Comparison of ENCODE assay signal across 10 cellular contexts in genomic region chr4:15963568-15963967, GRCh38. TPM values are rescaled to one million over a fixed set of nuclear protein-coding genes. Genes with fewer than 3 reads are reported as not detected.
DNase-seq lines count a peak whose midpoint lies in the region; ATAC-seq and TF ChIP-seq lines count a peak whose summit lies in the region.
"Had no signal": no experiment of that assay in that cellular context is flagged by ENCODE, and none has a peak within 500 bp of the region (broad histone marks: within the 10 kb centered on the region; RNA-seq: fewer than 3 reads in every experiment).

No MANE protein-coding gene starts in this region.

- H3K27ac Mint-ChIP-seq in WTC11 (no peak overlapping the region), endodermal cell (no peak overlapping the region)

- DNase-seq in WTC11 (ENCODE audit: low spot score) (no peak), osteoblast (ENCODE audit: insufficient read length, low spot score, missing footprints) (no peak), endodermal cell (no peak), NCI-H1105 (lab: John Stamatoyannopoulos, UW) (no peak), NOMO-1 treated with dmso at 0.1 percent for 144 hours (lab: John Stamatoyannopoulos, UW; ENCODE audit: unreplicated experiment) (no peak), OCI-LY7 (ENCODE audit: low spot score) (no peak)

- H3K27me3 ChIP-seq in osteoblast (ENCODE audit: insufficient read depth, low read length) (peaks cover 39% of the 10 kb centered on the region), endodermal cell (ENCODE audit: control insufficient read depth, insufficient read depth, low read length, poor library complexity, severe bottlenecking) (no peaks in the 10 kb centered on the region)

- H3K9me3 ChIP-seq in osteoblast (ENCODE audit: low read depth, low read length) (no peaks in the 10 kb centered on the region), endodermal cell (ENCODE audit: control insufficient read depth, low read length) (peaks cover 7% of the 10 kb centered on the region), OCI-LY7 (ENCODE audit: low read length) (no peaks in the 10 kb centered on the region)

- no peak overlapping the region for H3K9ac ChIP-seq in endodermal cell (ENCODE audit: extremely low read depth, low read length, poor library complexity, severe bottlenecking)

- TF ChIP-seq CTCF in WTC11 (IDR thresholded peaks at IDR 0.05) (no peak), osteoblast (IDR thresholded peaks at IDR 0.05; ENCODE audit: extremely low read depth, low read depth, low read length) (no peak), endodermal cell (conservative IDR thresholded peaks at IDR 0.05) (no peak), OCI-LY7 (conservative IDR thresholded peaks at IDR 0.05; ENCODE audit: low read length) (no peak)

- H3K27ac ChIP-seq in osteoblast (ENCODE audit: low read depth, low read length) = no peak overlapping the region
- no peak overlapping the region for H3K27ac ChIP-seq in endodermal cell (ENCODE audit: low read depth, low read length)
- H3K27ac ChIP-seq in OCI-LY7 (ENCODE audit: low read depth, low read length, poor library complexity, severe bottlenecking) = no peak overlapping the region

- peaks cover 23% of the 10 kb centered on the region for H3K36me3 Mint-ChIP-seq in WTC11
- peaks cover 15% of the 10 kb centered on the region for H3K36me3 Mint-ChIP-seq in endodermal cell (ENCODE audit: low read depth)

- peaks cover 8% of the 10 kb centered on the region for H3K4me1 ChIP-seq in osteoblast (ENCODE audit: insufficient read depth, low read length)
- H3K4me1 ChIP-seq in endodermal cell (ENCODE audit: control insufficient read depth, insufficient read depth, low read length) = no peaks in the 10 kb centered on the region
- H3K4me1 ChIP-seq in OCI-LY7 (ENCODE audit: insufficient read depth, low read length, poor library complexity, severe bottlenecking) = no peaks in the 10 kb centered on the region

- ATAC-seq in GM18867 (IDR thresholded peaks at IDR 0.05; ENCODE audit: unreplicated experiment) (peak; percentile 73), HG02571 (IDR thresholded peaks at IDR 0.05; ENCODE audit: unreplicated experiment) (peak; percentile 88), WTC11 (0 out of 2 replicates have a peak, but pooled peaks have one; percentile 3)

- peaks cover 17% of the 10 kb centered on the region for H3K9me3 Mint-ChIP-seq in WTC11
- peaks cover 7% of the 10 kb centered on the region for H3K9me3 Mint-ChIP-seq in endodermal cell

- H3K27me3 Mint-ChIP-seq in WTC11 (ENCODE audit: low read depth) = no peaks in the 10 kb centered on the region; the same call in 1 of the 2 replicates
- H3K27me3 Mint-ChIP-seq in endodermal cell (ENCODE audit: insufficient read depth) = no peaks in the 10 kb centered on the region

- H3K79me2 ChIP-seq in osteoblast (ENCODE audit: insufficient read depth, low read length) (no peaks in the 10 kb centered on the region), OCI-LY7 (ENCODE audit: insufficient read depth, low read depth, low read length) (no peaks in the 10 kb centered on the region)

- H3K36me3 ChIP-seq in osteoblast (ENCODE audit: insufficient read depth, low read length) (no peaks in the 10 kb centered on the region), endodermal cell (ENCODE audit: control insufficient read depth, insufficient read depth, low read length) (no peaks in the 10 kb centered on the region), OCI-LY7 (ENCODE audit: insufficient read depth, low read length) (no peaks in the 10 kb centered on the region)

- H2AFZ ChIP-seq in osteoblast (ENCODE audit: low read length) = peak overlapping the region; percentile 41
- H2AFZ ChIP-seq in OCI-LY7 (ENCODE audit: low read length) = no peak overlapping the region

- intact Hi-C loops in OCI-LY7 (cut with micrococcal nuclease; ENCODE audit: unreplicated experiment) = no loop called here

- BruUV-seq in OCI-LY7 (replicated peaks; lab: Mats Ljungman, UMichigan) = no TSS peak

- H3K4me3 ChIP-seq in osteoblast (ENCODE audit: insufficient read depth, low read length) (no peak overlapping the region), endodermal cell (ENCODE audit: low read length) (no peak overlapping the region), OCI-LY7 (ENCODE audit: low read depth, low read length, poor library complexity, severe bottlenecking) (no peak overlapping the region)

- H3K4me2 ChIP-seq in osteoblast (ENCODE audit: insufficient read depth, low read length) = peak overlapping the region; percentile 14
- no peak overlapping the region for H3K4me2 ChIP-seq in OCI-LY7 (ENCODE audit: low read length)

- CTCF ChIA-PET in WTC11 (lab: Charles Lee) = interaction anchor here (0.7 to 4.5 kb wide), 19 partner anchors 8 to 484 kb away, joined by 3 to 63 read pairs (median 5); no protein-coding TSS in a partner anchor
- CTCF ChIA-PET in OCI-LY7 (lab: Charles Lee; ENCODE audit: unreplicated experiment) = no interaction called here

- 93 to 100% methylated on average over 1 to 5 of the region's 5 CpGs for WGBS in endodermal cell (ENCODE audit: insufficient coverage in 1 of 2, insufficient read length in 1 of 2), 2 experiments

- POLR2A ChIA-PET in WTC11 (lab: Charles Lee) (no interaction called here), OCI-LY7 (lab: Charles Lee) (no interaction called here)

- no peak overlapping the region for H3K4me3 Mint-ChIP-seq in WTC11
- H3K4me3 Mint-ChIP-seq in endodermal cell = no peak overlapping the region

- H3K4me1 Mint-ChIP-seq in WTC11 (peaks cover 15% of the 10 kb centered on the region), endodermal cell (peaks cover 3% of the 10 kb centered on the region)

- no peaks in the 10 kb centered on the region for H4K20me1 ChIP-seq in osteoblast (ENCODE audit: insufficient read depth, low read length)
- H4K20me1 ChIP-seq in OCI-LY7 (ENCODE audit: insufficient read depth, low read length) = no peaks in the 10 kb centered on the region

- H3K9me2 ChIP-seq in OCI-LY7 (ENCODE audit: insufficient read depth, low read length) = no peaks in the 10 kb centered on the region

TF ChIP-seq in WTC11, 78 proteins besides CTCF, POLR2A, EP300 and RAD21 (continues in another document):
- TF ChIP-seq E2F1 (CRISPR knock-in tag; IDR thresholded peaks at IDR 0.05) (no peak), RELA (CRISPR knock-in tag; IDR thresholded peaks at IDR 0.05; ENCODE audit: borderline replicate concordance) (no peak), KAT7 (CRISPR knock-in tag; IDR thresholded peaks at IDR 0.05; ENCODE audit: borderline replicate concordance) (no peak), TP53 (CRISPR knock-in tag; IDR thresholded peaks at IDR 0.05) (no peak), ZNF138 (CRISPR knock-in tag; conservative IDR thresholded peaks at IDR 0.05) (no peak), E2F4 (CRISPR knock-in tag; IDR thresholded peaks at IDR 0.05; ENCODE audit: borderline replicate concordance, low read depth) (no peak), ZNF671 (CRISPR knock-in tag; IDR thresholded peaks at IDR 0.05) (no peak), CBFB (CRISPR knock-in tag; IDR thresholded peaks at IDR 0.05; ENCODE audit: low read depth) (no peak), NFE2L1 (CRISPR knock-in tag; IDR thresholded peaks at IDR 0.05) (no peak), USF1 (CRISPR knock-in tag; IDR thresholded peaks at IDR 0.05) (no peak), MAX (CRISPR knock-in tag; IDR thresholded peaks at IDR 0.05) (no peak), ZMAT4 (CRISPR knock-in tag; IDR thresholded peaks at IDR 0.05) (no peak)

RNA-seq across cellular contexts. Expression of gene FGFBP2, which starts 0.6 kb away (rescaled TPM):
- total RNA-seq in WTC11 (2021) (0.24 TPM in 1 of 3 replicates, not detected in the others), osteoblast (0.36 TPM in 1 of 2 replicates, not detected in the other), endodermal cell (not detected), OCI-LY7 (2022) (not detected in 2 replicates)
- polyA plus RNA-seq in endodermal cell (2013, experiment 1 of 2) = not detected
- polyA plus RNA-seq in endodermal cell (2013, experiment 2 of 2) = not detected
- not detected in 2 replicates for total RNA-seq in OCI-LY7 (2014; rRNA removed; shearing (Covaris generic))
- total RNA-seq: endothelial cell of umbilical vein had no signal
- polyA plus RNA-seq: endothelial cell of umbilical vein had no signal

RNA-seq across cellular contexts. Expression of gene FGFBP1, which starts 25.0 kb away (rescaled TPM):
- total RNA-seq in WTC11 (2021) (0.18 TPM in 1 of 3 replicates, not detected in the others), osteoblast (not detected in 2 replicates), endodermal cell (not detected), OCI-LY7 (2022) (not detected in 2 replicates)
- not detected for polyA plus RNA-seq in endodermal cell (2013, experiment 1 of 2)
- polyA plus RNA-seq in endodermal cell (2013, experiment 2 of 2) = not detected
- total RNA-seq in OCI-LY7 (2014; rRNA removed; shearing (Covaris generic)) = not detected in 2 replicates
- total RNA-seq: endothelial cell of umbilical vein, SK-MEL-5 had no signal
- polyA plus RNA-seq: endothelial cell of umbilical vein had no signal

Comparison
In these comparisons a context has a peak if more than half of its experiments do, and no peak if none do; other contexts are left out.
1. ATAC-seq: peak in every context shown above with its lines; median percentile 88 in HG02571; 73 in GM18867; 3 in WTC11.